8 cellular contexts compared by ENCODE assay signal in genomic region chr20:35953411-35954199, GRCh38. TPM values are rescaled to one million over a fixed set of nuclear protein-coding genes. Genes with fewer than 3 reads are reported as not detected.
DNase-seq lines count a peak whose midpoint lies in the region; ATAC-seq, FAIRE-seq and TF ChIP-seq lines count a peak whose summit lies in the region.

No MANE protein-coding gene starts in this region.

- H3K9ac ChIP-seq in astrocyte (ENCODE audit: low read length) (peak overlapping the region; percentile 99), skeletal muscle tissue (ENCODE audit: low read depth in 1 of 3, low read length in 3 of 3) (peak overlapping the region; percentile 99)

- H3K79me2 ChIP-seq in astrocyte (ENCODE audit: insufficient read depth, low read length): peaks cover 23% of the 10 kb centered on the region
- H3K79me2 ChIP-seq in hepatocyte: peaks cover 38% of the 10 kb centered on the region

- no peaks in the 10 kb centered on the region for H3K9me3 Mint-ChIP-seq in astrocyte (ENCODE audit: unreplicated experiment)

- POLR2A ChIA-PET in BJ (lab: Charles Lee): interaction anchor here (0.5 to 1.3 kb wide), 5 partner anchors 144 to 412 kb away, joined by 3 to 6 read pairs (median 3); partner anchors contain the start of gene ERGIC3

- H3K4me3 ChIP-seq in BJ (ENCODE audit: low read depth, low read length) (peak overlapping the region; percentile 98), astrocyte (ENCODE audit: insufficient read depth, low read depth, low read length) (peak overlapping the region; percentile 85), hepatocyte (peak overlapping the region; percentile 84), skeletal muscle tissue (ENCODE audit: low read length in 3 of 3) (peak overlapping the region; percentile 90 to 98 (median 92))

- no peak for DNase-seq in BJ (ENCODE audit: low read depth)
- peak; percentile 62 for DNase-seq in T-helper 22 cell (ENCODE audit: low read depth)
- peak; percentile 37 for DNase-seq in astrocyte (ENCODE audit: low read depth)
- DNase-seq in hepatocyte (ENCODE audit: low spot score): peak; percentile 69
- no peak for DNase-seq in SKM-1 treated with dmso at 0.1 percent for 144 hours (lab: John Stamatoyannopoulos, UW; ENCODE audit: unreplicated experiment)

- no peaks in the 10 kb centered on the region for H3K27me3 Mint-ChIP-seq in astrocyte (ENCODE audit: low read depth, unreplicated experiment)

- peak overlapping the region; percentile 94 for H3K27ac Mint-ChIP-seq in astrocyte (ENCODE audit: unreplicated experiment)

- H4K20me1 ChIP-seq in astrocyte (ENCODE audit: insufficient read depth, low read length) (peaks cover 22% of the 10 kb centered on the region), hepatocyte (ENCODE audit: insufficient read depth, poor library complexity, severe bottlenecking) (no peaks in the 10 kb centered on the region)

- H3K27ac ChIP-seq in astrocyte (ENCODE audit: low read depth, low read length) (peak overlapping the region; percentile 96), hepatocyte (peak overlapping the region; percentile 99), skeletal muscle tissue (ENCODE audit: low read depth, low read length) (peak overlapping the region; percentile 96)

- no peaks in the 10 kb centered on the region for H3K9me2 ChIP-seq in hepatocyte (replicated peaks; ENCODE audit: insufficient read depth)

- H3K4me1 ChIP-seq in astrocyte (ENCODE audit: insufficient read depth, low read length): peaks cover 11% of the 10 kb centered on the region
- peaks cover 17% of the 10 kb centered on the region for H3K4me1 ChIP-seq in hepatocyte (ENCODE audit: insufficient read depth)
- peaks cover 15 to 25% (median 21%) of the 10 kb centered on the region in 3 donors for H3K4me1 ChIP-seq in skeletal muscle tissue (ENCODE audit: control insufficient read depth in 3 of 3, insufficient read depth in 3 of 3, low read length in 3 of 3)

- TF ChIP-seq CTCF in BJ (IDR thresholded peaks at IDR 0.05; ENCODE audit: insufficient read depth, low read depth, low read length) (no peak), astrocyte (IDR thresholded peaks at IDR 0.05; ENCODE audit: insufficient read depth, low read depth, low read length) (no peak), hepatocyte (IDR thresholded peaks at IDR 0.05; ENCODE audit: poor library complexity) (no peak)

- H3K36me3 ChIP-seq in BJ (ENCODE audit: control insufficient read depth, insufficient read depth, low read length): no peaks in the 10 kb centered on the region; the same call in 1 of the 2 replicates
- H3K36me3 ChIP-seq in astrocyte (ENCODE audit: insufficient read depth, low read length): peaks cover 5% of the 10 kb centered on the region
- no peaks in the 10 kb centered on the region for H3K36me3 ChIP-seq in hepatocyte (replicated peaks; ENCODE audit: insufficient read depth, low read depth)
- H3K36me3 ChIP-seq in skeletal muscle tissue (ENCODE audit: control insufficient read depth in 3 of 3, insufficient read depth in 3 of 3, low read length in 3 of 3): no peaks in the 10 kb centered on the region

- no peaks in the 10 kb centered on the region for H3K9me3 ChIP-seq in astrocyte (ENCODE audit: insufficient read depth, low read depth, low read length)
- no peaks in the 10 kb centered on the region for H3K9me3 ChIP-seq in hepatocyte (ENCODE audit: low read depth)
- no peaks in the 10 kb centered on the region for H3K9me3 ChIP-seq in skeletal muscle tissue (ENCODE audit: control insufficient read depth in 3 of 3, low read length in 3 of 3)

- CTCF ChIA-PET in BJ (lab: Yijun Ruan, JAX): interaction anchor here (0.7 to 3.1 kb wide), 39 partner anchors 8 to 400 kb away, joined by 3 to 28 read pairs (median 5); partner anchors contain the start of genes CNBD2 and RBM39

- H2AFZ ChIP-seq in astrocyte (ENCODE audit: low read depth, low read length) (peak overlapping the region; percentile 65), hepatocyte (peak overlapping the region; percentile 69)

- H3K36me3 Mint-ChIP-seq in astrocyte (ENCODE audit: low read depth, unreplicated experiment): no peaks in the 10 kb centered on the region

- 2% methylated on average over 62 of the region's 64 CpGs for WGBS in hepatocyte (ENCODE audit: low lambda C conversion rate, missing lambda C conversion rate)

- ATAC-seq in GM19438 (IDR thresholded peaks at IDR 0.05; ENCODE audit: low read depth, unreplicated experiment) (peak; percentile 22), HG03571 (IDR thresholded peaks at IDR 0.05; ENCODE audit: unreplicated experiment) (peak; percentile 20)

- H3K27me3 ChIP-seq in BJ (ENCODE audit: control insufficient read depth, insufficient read depth, low read length): no peaks in the 10 kb centered on the region
- no peaks in the 10 kb centered on the region for H3K27me3 ChIP-seq in astrocyte (ENCODE audit: insufficient read depth, low read length)
- no peaks in the 10 kb centered on the region for H3K27me3 ChIP-seq in hepatocyte
- no peaks in the 10 kb centered on the region for H3K27me3 ChIP-seq in skeletal muscle tissue (ENCODE audit: control insufficient read depth in 3 of 3, insufficient read depth in 3 of 3, low read length in 3 of 3)

- H3K4me1 Mint-ChIP-seq in astrocyte (ENCODE audit: low read depth, unreplicated experiment): peaks cover 7% of the 10 kb centered on the region

- FAIRE-seq in astrocyte (lab: Jason Lieb, UNC): no peak

- peak overlapping the region; percentile 92 for H3K4me2 ChIP-seq in astrocyte (ENCODE audit: low read length)
- peak overlapping the region; percentile 89 for H3K4me2 ChIP-seq in hepatocyte

- peak overlapping the region; percentile 98 for H3K4me3 Mint-ChIP-seq in astrocyte (ENCODE audit: unreplicated experiment)

RNA-seq across cellular contexts. Expression of gene SCAND1, which starts 0.7 kb away (rescaled TPM):
- polyA plus RNA-seq in BJ (2011; rRNA removed) (10.8 and 15.8 TPM in 2 replicates), hepatocyte (177 and 183 TPM in 2 replicates)
- polyA minus RNA-seq in BJ (2011; rRNA and poly(A)+ RNA removed): 2.7 and 2.8 TPM in 2 replicates
- total RNA-seq in astrocyte (63.8 and 68.0 TPM in 2 replicates), hepatocyte (45.7 and 58.0 TPM in 2 replicates), skeletal muscle tissue (28.7 TPM)

RNA-seq across cellular contexts. Expression of gene CNBD2, which starts 14.8 kb away (rescaled TPM):
- polyA plus RNA-seq in BJ (2011; rRNA removed) (1.7 and 2.4 TPM in 2 replicates), hepatocyte (3.6 TPM in 1 of 2 replicates, not detected in the other)
- polyA minus RNA-seq in BJ (2011; rRNA and poly(A)+ RNA removed): 0.52 and 1.5 TPM in 2 replicates
- total RNA-seq in astrocyte (2.1 and 3.0 TPM in 2 replicates), hepatocyte (4.7 TPM in 2 replicates), skeletal muscle tissue (5.2 TPM)

Comparison
In these comparisons a context has a peak if more than half of its experiments do, and no peak if none do; other contexts are left out.
1. DNase-seq: peak in T-helper 22 cell (single experiment), astrocyte (single experiment) and hepatocyte (single experiment); none in BJ (single experiment) and SKM-1 treated with dmso at 0.1 percent for 144 hours (single experiment).
2. Peak in every context shown above with its lines, with median percentiles within 50 percentile points of each other: H3K4me3 ChIP-seq and H3K27ac ChIP-seq.